In genomic region chr22:48287031-48287430, GRCh38 we compare ENCODE assay signal across 28 cellular contexts.
"Had no signal": no experiment of that assay in that cellular context is flagged by ENCODE, and none has a peak within 500 bp of the region (broad histone marks: within the 10 kb centered on the region; RNA-seq: fewer than 3 reads in every experiment).

No MANE protein-coding gene starts in this region.

- H3K4me3 Mint-ChIP-seq: naive thymus-derived CD8-positive, alpha-beta T cell; natural killer cell treated with Interleukin-12 subunit alpha and Interleukin-12 subunit beta and Interleukin-15 and Interleukin-18, amount 100 ng/mL, for 72 hours; nephron progenitor cell; neural progenitor cell; stimulated activated effector memory CD8-positive, alpha-beta T cell treated with anti-CD3 and anti-CD28 coated beads, Interleukin-12 subunit alpha, Interleukin-12 subunit beta, amount 100 ng/mL, for 72 hours; stimulated activated naive B cell treated with anti-CD40 and anti-IgM and Interleukin-4, amounts not matched to agents 10 μg/mL and 1 μg/mL and 100 μg/mL, for 72 hours; stimulated activated naive CD8-positive, alpha-beta T cell treated with anti-CD3 and anti-CD28 coated beads, Interleukin-15, Interleukin-2, amounts not matched to agents 100 ng/mL and 50 ng/mL, for 24 hours; type B pancreatic cell had no signal

- DNase-seq: naive thymus-derived CD8-positive, alpha-beta T cell; nephron progenitor cell; occipital lobe; posterior cingulate gyrus; psoas muscle; right cardiac atrium; right lobe of liver; sigmoid colon; small intestine; stimulated activated CD4-positive, alpha-beta T cell treated with anti-CD3 and anti-CD28 coated beads, Interleukin-15, amount 100 ng/mL, for 24 hours; stimulated activated CD4-positive, alpha-beta T cell treated with anti-CD3 and anti-CD28 coated beads, Interleukin-2, amount 100 ng/mL, for 24 hours; stimulated activated CD4-positive, alpha-beta T cell treated with anti-CD3 and anti-CD28 coated beads, Interleukin-2, amount 100 ng/mL, for 48 hours; stimulated activated CD4-positive, alpha-beta T cell treated with anti-CD3 and anti-CD28 coated beads, Interleukin-4, amount 100 ng/mL, for 24 hours; stimulated activated naive B cell treated with anti-CD40 and anti-IgM and Interleukin-4, amounts not matched to agents 10 μg/mL and 1 μg/mL and 100 μg/mL, for 72 hours; stimulated activated naive CD4-positive, alpha-beta T cell treated with Interleukin-2 at 50 U/mL for 16 hours; stomach; tibial artery; transverse colon; upper lobe of right lung had no signal

- H3K36me3 ChIP-seq: neural progenitor cell, ovary, right lobe of liver, sigmoid colon, stomach, tibial artery, transverse colon, upper lobe of right lung, vagina had no signal

- H3K4me1 ChIP-seq: neural progenitor cell, parathyroid adenoma, psoas muscle, right lobe of liver, stomach, tibial artery, transverse colon, upper lobe of right lung, vagina had no signal

- H3K4me3 ChIP-seq: neural progenitor cell, ovary, psoas muscle, right lobe of liver, sigmoid colon, stomach, tibial artery, transverse colon, upper lobe of right lung, vagina had no signal

- H3K36me3 Mint-ChIP-seq: natural killer cell treated with Interleukin-12 subunit alpha and Interleukin-12 subunit beta and Interleukin-15 and Interleukin-18, amount 100 ng/mL, for 72 hours; neural progenitor cell; stimulated activated effector memory CD8-positive, alpha-beta T cell treated with anti-CD3 and anti-CD28 coated beads, Interleukin-12 subunit alpha, Interleukin-12 subunit beta, amount 100 ng/mL, for 72 hours; stimulated activated naive B cell treated with anti-CD40 and anti-IgM and Interleukin-4, amounts not matched to agents 10 μg/mL and 1 μg/mL and 100 μg/mL, for 72 hours; type B pancreatic cell had no signal

- H3K9me3 ChIP-seq: ovary, psoas muscle, right lobe of liver, sigmoid colon, tibial artery, transverse colon, upper lobe of right lung, vagina had no signal

- H3K27me3 ChIP-seq: neural progenitor cell, ovary, tibial artery, upper lobe of right lung, vagina had no signal

- H3K9me3 Mint-ChIP-seq: natural killer cell treated with Interleukin-12 subunit alpha and Interleukin-12 subunit beta and Interleukin-15 and Interleukin-18, amount 100 ng/mL, for 72 hours; neural progenitor cell; stimulated activated effector memory CD8-positive, alpha-beta T cell treated with anti-CD3 and anti-CD28 coated beads, Interleukin-12 subunit alpha, Interleukin-12 subunit beta, amount 100 ng/mL, for 72 hours; type B pancreatic cell had no signal

- H3K27ac Mint-ChIP-seq: naive thymus-derived CD8-positive, alpha-beta T cell; natural killer cell treated with Interleukin-12 subunit alpha and Interleukin-12 subunit beta and Interleukin-15 and Interleukin-18, amount 100 ng/mL, for 72 hours; nephron progenitor cell; neural progenitor cell; progenitor cell of endocrine pancreas; stimulated activated effector memory CD8-positive, alpha-beta T cell treated with anti-CD3 and anti-CD28 coated beads, Interleukin-12 subunit alpha, Interleukin-12 subunit beta, amount 100 ng/mL, for 72 hours; stimulated activated naive B cell treated with anti-CD40 and anti-IgM and Interleukin-4, amounts not matched to agents 10 μg/mL and 1 μg/mL and 100 μg/mL, for 72 hours; stimulated activated naive CD8-positive, alpha-beta T cell treated with anti-CD3 and anti-CD28 coated beads, Interleukin-15, Interleukin-2, amounts not matched to agents 100 ng/mL and 50 ng/mL, for 24 hours; type B pancreatic cell had no signal

- ATAC-seq: naive thymus-derived CD8-positive, alpha-beta T cell; natural killer cell treated with Interleukin-12 subunit alpha and Interleukin-12 subunit beta and Interleukin-15 and Interleukin-18, amount 100 ng/mL, for 72 hours; psoas muscle; right cardiac atrium; right lobe of liver; stimulated activated effector memory CD8-positive, alpha-beta T cell treated with anti-CD3 and anti-CD28 coated beads, Interleukin-12 subunit alpha, Interleukin-12 subunit beta, amount 100 ng/mL, for 72 hours; stimulated activated naive B cell treated with anti-CD40 and anti-IgM and Interleukin-4, amounts not matched to agents 10 μg/mL and 1 μg/mL and 100 μg/mL, for 72 hours; upper lobe of right lung had no signal

- H3K4me1 Mint-ChIP-seq: naive thymus-derived CD8-positive, alpha-beta T cell; nephron progenitor cell; neural progenitor cell; stimulated activated effector memory CD8-positive, alpha-beta T cell treated with anti-CD3 and anti-CD28 coated beads, Interleukin-12 subunit alpha, Interleukin-12 subunit beta, amount 100 ng/mL, for 72 hours; stimulated activated naive B cell treated with anti-CD40 and anti-IgM and Interleukin-4, amounts not matched to agents 10 μg/mL and 1 μg/mL and 100 μg/mL, for 72 hours had no signal

- H3K4me2 ChIP-seq: neural progenitor cell had no signal

- FAIRE-seq: small intestine had no signal

- H3K27ac ChIP-seq: neural progenitor cell, ovary, parathyroid adenoma, psoas muscle, right lobe of liver, sigmoid colon, stomach, tibial artery, transverse colon, upper lobe of right lung, vagina had no signal
